8 cellular contexts compared by ENCODE assay signal in the genomic region with DNA sequence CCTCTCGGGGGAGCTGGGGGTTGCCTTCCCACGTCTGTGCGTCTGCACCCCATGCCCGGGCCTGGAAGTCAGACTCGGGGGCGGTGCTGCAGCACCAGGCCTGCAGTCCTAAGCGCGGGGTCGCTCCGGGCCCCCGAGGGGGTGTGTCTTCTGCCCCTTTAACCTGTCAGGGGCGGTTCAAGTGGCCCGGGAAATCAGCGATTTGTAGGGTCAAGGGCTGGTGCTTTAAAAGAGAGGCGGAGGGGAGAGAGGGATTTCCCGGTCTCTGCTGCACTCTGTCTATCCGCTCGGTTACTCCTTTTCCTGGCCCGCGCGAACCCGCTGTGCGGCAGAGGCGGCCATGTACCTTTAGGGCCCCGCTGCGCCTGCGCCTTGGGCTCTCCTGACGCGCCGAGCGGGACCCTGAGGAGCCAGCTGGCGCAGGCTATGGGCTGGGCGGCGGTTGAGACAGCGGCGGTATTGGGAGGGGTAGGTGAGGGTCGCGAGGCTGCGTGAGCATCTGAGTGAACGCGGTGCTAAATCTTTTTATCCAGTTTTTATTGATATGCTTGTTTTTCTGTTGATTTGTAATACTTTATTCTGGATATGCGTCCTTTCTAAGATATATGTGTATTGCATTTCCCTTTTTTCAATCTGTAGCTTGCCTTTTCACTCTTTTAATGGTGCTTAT.
DNase-seq lines count a peak whose midpoint lies in the region; ATAC-seq and TF ChIP-seq lines count a peak whose summit lies in the region.
"Not testable (repeated sequence)": the region's sequence is repeated elsewhere in the genome, so short reads cannot be mapped to it uniquely, and the experiment has no call there.

No MANE protein-coding gene starts in this region.

- dilution Hi-C loops in mammary epithelial cell (cut with HindIII; ENCODE audit: low sequenced_read_pairs), result not testable (repeated sequence)

- H2AFZ ChIP-seq in mammary epithelial cell (ENCODE audit: low read depth, low read length), result peak overlapping the region; percentile 69

- WGBS in mammary epithelial cell (ENCODE audit: low coverage, missing lambda C conversion rate), result 16% methylated on average over 24 of the region's 42 CpGs
- WGBS in sigmoid colon, 2 donors, result 1% methylated on average over 42 of the region's 42 CpGs

- intact Hi-C loops in mammary epithelial cell (cut with micrococcal nuclease); sigmoid colon (cut with DNase I): not testable (repeated sequence)

- DNase-seq in NCI-H69 (lab: John Stamatoyannopoulos, UW), result peak; percentile 72
- peak; percentile 83 for DNase-seq in activated CD4-positive, alpha-beta T cell treated with anti-CD3 and anti-CD28 coated beads for 48 hours
- not testable (repeated sequence) for DNase-seq in mammary epithelial cell
- peak; percentile 88 for DNase-seq in sigmoid colon
- DNase-seq in type B pancreatic cell (ENCODE audit: extremely low spot score, unreplicated experiment), result peak; percentile 85

- not testable (repeated sequence) for H3K9ac ChIP-seq in mammary epithelial cell (ENCODE audit: insufficient read depth, low read length); iPS-20b (ENCODE audit: low read depth, low read length)

- not testable (repeated sequence) for TF ChIP-seq EP300 in sigmoid colon (IDR thresholded peaks at IDR 0.05)

- H3K4me2 ChIP-seq in mammary epithelial cell (ENCODE audit: insufficient read depth, low read depth, low read length), result peak overlapping the region; percentile 57

- not testable (repeated sequence) for H3K79me2 ChIP-seq in mammary epithelial cell (ENCODE audit: insufficient read depth, low read length)

- CTCF ChIA-PET in mammary epithelial cell (lab: Charles Lee; ENCODE audit: low non-redundant PET), result not testable (repeated sequence)

- H3K4me1 ChIP-seq in mammary epithelial cell (ENCODE audit: insufficient read depth, low read length); iPS-20b (ENCODE audit: insufficient read depth, low read length); sigmoid colon: not testable (repeated sequence)

- not testable (repeated sequence) for H3K27ac Mint-ChIP-seq in type B pancreatic cell

- H3K36me3 ChIP-seq in mammary epithelial cell (ENCODE audit: insufficient read depth, low read length); iPS-20b (ENCODE audit: insufficient read depth, low read depth, low read length); sigmoid colon: not testable (repeated sequence)

- BruUV-seq in mammary epithelial cell (replicated peaks; lab: Mats Ljungman, UMichigan), result not testable (repeated sequence)

- H3K4me1 Mint-ChIP-seq in type B pancreatic cell (ENCODE audit: unreplicated experiment), result not testable (repeated sequence)

- H3K27ac ChIP-seq in mammary epithelial cell (ENCODE audit: insufficient read depth, low read depth, low read length); iPS-20b (ENCODE audit: low read length): not testable (repeated sequence)
- peak overlapping the region; percentile 53 to 67 (median 65) for H3K27ac ChIP-seq in sigmoid colon

- TF ChIP-seq CTCF in mammary epithelial cell (conservative IDR thresholded peaks at IDR 0.05 in 1 of 2, IDR thresholded peaks at IDR 0.05 in 1 of 2; ENCODE audit: extremely low read depth in 1 of 2, insufficient read depth in 1 of 2, low read depth in 1 of 2, low read length in 2 of 2); sigmoid colon (IDR thresholded peaks at IDR 0.05); type B pancreatic cell (conservative IDR thresholded peaks at IDR 0.05): not testable (repeated sequence)

- not testable (repeated sequence) for H3K36me3 Mint-ChIP-seq in type B pancreatic cell

- H3K4me3 ChIP-seq in mammary epithelial cell (replicated peaks in 1 of 3; ENCODE audit: insufficient read depth in 1 of 3, low read depth in 2 of 3, low read length in 3 of 3), result peak overlapping the region in 2 of 3 experiments; percentile 11 to 26
- peak overlapping the region; percentile 44 for H3K4me3 ChIP-seq in iPS-20b (ENCODE audit: low read length)
- peak overlapping the region; percentile 34 to 53 (median 48) for H3K4me3 ChIP-seq in sigmoid colon

- H4K20me1 ChIP-seq in mammary epithelial cell (ENCODE audit: insufficient read depth, low read length), result not testable (repeated sequence)

- not testable (repeated sequence) for H3K9me3 Mint-ChIP-seq in type B pancreatic cell

- not testable (repeated sequence) for H3K27me3 ChIP-seq in mammary epithelial cell (ENCODE audit: insufficient read depth, low read length); iPS-20b (ENCODE audit: insufficient read depth, low read length); sigmoid colon

- ATAC-seq in GM18858 (IDR thresholded peaks at IDR 0.05; ENCODE audit: unreplicated experiment), result peak; percentile 68
- ATAC-seq in HG03460 (IDR thresholded peaks at IDR 0.05; ENCODE audit: unreplicated experiment), result peak; percentile 81

- not testable (repeated sequence) for TF ChIP-seq POLR2A in sigmoid colon (IDR thresholded peaks at IDR 0.05)

- peak overlapping the region; percentile 91 for H3K4me3 Mint-ChIP-seq in type B pancreatic cell

- in situ Hi-C loops in mammary epithelial cell (cut with MboI; ENCODE audit: low sequenced_read_pairs in 2 of 2), result not testable (repeated sequence)

- not testable (repeated sequence) for H3K9me3 ChIP-seq in mammary epithelial cell (replicated peaks; ENCODE audit: insufficient read depth, low read length); iPS-20b (ENCODE audit: insufficient read depth, low read depth, low read length); sigmoid colon

- not testable (repeated sequence) for H3K27me3 Mint-ChIP-seq in type B pancreatic cell
